In the genomic region with DNA sequence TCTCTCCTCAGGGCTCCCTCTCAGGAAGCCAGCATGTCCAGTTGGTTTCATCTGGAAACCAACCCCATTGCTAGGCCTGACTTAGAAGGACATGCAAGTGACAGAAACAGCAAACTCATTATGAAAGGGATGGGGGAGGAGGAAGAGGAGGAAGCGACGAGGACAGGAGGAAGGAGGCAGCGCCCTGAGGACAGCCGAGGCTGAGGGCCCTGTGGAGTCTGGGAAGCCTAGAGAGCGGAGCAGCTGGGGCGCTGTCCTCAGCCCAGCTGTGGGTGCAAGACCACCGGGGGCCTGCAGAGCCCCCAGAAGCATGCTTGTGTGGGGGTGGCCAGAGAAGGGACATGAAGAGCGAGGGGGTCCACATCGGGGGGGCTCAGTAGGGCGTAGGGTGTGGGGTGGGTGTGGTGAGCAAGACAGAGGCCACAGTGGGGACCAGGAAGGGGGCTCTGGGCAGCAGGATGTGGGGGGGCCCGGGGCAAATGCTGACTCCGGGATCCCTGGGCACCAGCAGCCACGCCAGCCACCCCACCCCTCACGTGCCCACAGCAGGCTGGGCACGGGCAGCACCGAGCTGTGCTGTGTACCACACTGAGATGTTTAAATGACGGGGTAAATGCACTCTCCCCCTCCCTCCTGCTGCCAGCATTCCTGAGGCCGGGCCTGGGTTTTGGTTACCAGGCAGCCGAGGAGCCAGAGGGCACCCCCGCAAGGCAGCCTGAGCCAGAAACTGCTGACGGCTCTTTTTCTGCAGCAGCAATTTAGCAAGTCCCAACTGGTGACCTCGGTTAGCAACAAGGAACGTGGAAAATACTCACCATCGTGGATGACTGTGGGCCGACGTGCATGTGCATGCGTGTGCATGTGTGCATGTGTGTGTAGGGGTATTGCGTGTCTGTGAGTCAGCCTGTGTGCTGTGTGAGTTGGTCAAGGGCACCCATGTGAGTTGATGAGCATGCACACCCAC, we compare ENCODE assay signal across 14 cellular contexts.
DNase-seq lines count a peak whose midpoint lies in the region; ATAC-seq, FAIRE-seq and TF ChIP-seq lines count a peak whose summit lies in the region.
"Had no signal": no experiment of that assay in that cellular context is flagged by ENCODE, and none has a peak within 500 bp of the region (broad histone marks: within the 10 kb centered on the region; RNA-seq: fewer than 3 reads in every experiment).

No MANE protein-coding gene starts in this region.

- no peak overlapping the region for H3K4me3 ChIP-seq in astrocyte of the spinal cord (ENCODE audit: low read depth, low read length)
- H3K4me3 ChIP-seq: SJCRH30, thoracic aorta had no signal

- peaks cover 4% of the 10 kb centered on the region for H3K27me3 Mint-ChIP-seq in endothelial cell (ENCODE audit: unreplicated experiment)

- in situ Hi-C loops in astrocyte of the spinal cord (cut with HindIII; ENCODE audit: low sequenced_read_pairs), result no loop called here

- intact Hi-C loops in Right ventricle myocardium superior (cut with DNase I), result no loop called here
- intact Hi-C loops in left cardiac atrium (cut with DNase I), result no loop called here

- DNase-seq in Right ventricle myocardium superior (peak; percentile 31), left cardiac atrium (no peak), astrocyte of the spinal cord (ENCODE audit: low read depth, low spot score) (peak; percentile 55), kidney tubule cell (ENCODE audit: low spot score) (peak; percentile 74), urothelium cell line (ENCODE audit: low spot score) (peak; percentile 78), endothelial cell (ENCODE audit: low spot score) (no peak), GM19238 (ENCODE audit: insufficient read length, low spot score) (no peak)
- DNase-seq: ACHN; activated CD8-positive, alpha-beta memory T cell treated with anti-CD3 and anti-CD28 coated beads, Interleukin-2, amount 50 U/mL, for 48 hours; dermis blood vessel endothelial cell; NCI-H1092 treated with DMSO at 0.1 percent for 48 hours; SJCRH30 had no signal

- H3K36me3 Mint-ChIP-seq in endothelial cell (ENCODE audit: low read depth, unreplicated experiment), result peaks cover 11% of the 10 kb centered on the region

- ATAC-seq in Right ventricle myocardium superior (ENCODE audit: poor library complexity) (no peak), left cardiac atrium (no peak), GM18502 (IDR thresholded peaks at IDR 0.05; ENCODE audit: poor library complexity, unreplicated experiment) (no peak)

- H3K27ac Mint-ChIP-seq in endothelial cell (ENCODE audit: unreplicated experiment), result no peak overlapping the region

- no peaks in the 10 kb centered on the region for H3K9me3 Mint-ChIP-seq in endothelial cell (ENCODE audit: unreplicated experiment)

- peak; percentile 86 for FAIRE-seq in urothelium cell line (lab: Jason Lieb, UNC)

- no peaks in the 10 kb centered on the region for H3K4me1 Mint-ChIP-seq in endothelial cell (ENCODE audit: unreplicated experiment)

- TF ChIP-seq CTCF in astrocyte of the spinal cord (IDR thresholded peaks at IDR 0.05; ENCODE audit: low read depth, low read length), result no peak
- no peak for TF ChIP-seq CTCF in endothelial cell (IDR thresholded peaks at IDR 0.05; ENCODE audit: unreplicated experiment)

- no peak overlapping the region for H3K4me3 Mint-ChIP-seq in endothelial cell (ENCODE audit: unreplicated experiment)

Comparison
In these comparisons a context has a peak if more than half of its experiments do, and no peak if none do; other contexts are left out.
1. DNase-seq: peak in Right ventricle myocardium superior (single experiment), astrocyte of the spinal cord (single experiment), kidney tubule cell (single experiment) and urothelium cell line (single experiment); none in left cardiac atrium (single experiment), endothelial cell (single experiment) and GM19238 (single experiment).